Comparison of ENCODE assay signal across 13 cellular contexts in the genomic region with DNA sequence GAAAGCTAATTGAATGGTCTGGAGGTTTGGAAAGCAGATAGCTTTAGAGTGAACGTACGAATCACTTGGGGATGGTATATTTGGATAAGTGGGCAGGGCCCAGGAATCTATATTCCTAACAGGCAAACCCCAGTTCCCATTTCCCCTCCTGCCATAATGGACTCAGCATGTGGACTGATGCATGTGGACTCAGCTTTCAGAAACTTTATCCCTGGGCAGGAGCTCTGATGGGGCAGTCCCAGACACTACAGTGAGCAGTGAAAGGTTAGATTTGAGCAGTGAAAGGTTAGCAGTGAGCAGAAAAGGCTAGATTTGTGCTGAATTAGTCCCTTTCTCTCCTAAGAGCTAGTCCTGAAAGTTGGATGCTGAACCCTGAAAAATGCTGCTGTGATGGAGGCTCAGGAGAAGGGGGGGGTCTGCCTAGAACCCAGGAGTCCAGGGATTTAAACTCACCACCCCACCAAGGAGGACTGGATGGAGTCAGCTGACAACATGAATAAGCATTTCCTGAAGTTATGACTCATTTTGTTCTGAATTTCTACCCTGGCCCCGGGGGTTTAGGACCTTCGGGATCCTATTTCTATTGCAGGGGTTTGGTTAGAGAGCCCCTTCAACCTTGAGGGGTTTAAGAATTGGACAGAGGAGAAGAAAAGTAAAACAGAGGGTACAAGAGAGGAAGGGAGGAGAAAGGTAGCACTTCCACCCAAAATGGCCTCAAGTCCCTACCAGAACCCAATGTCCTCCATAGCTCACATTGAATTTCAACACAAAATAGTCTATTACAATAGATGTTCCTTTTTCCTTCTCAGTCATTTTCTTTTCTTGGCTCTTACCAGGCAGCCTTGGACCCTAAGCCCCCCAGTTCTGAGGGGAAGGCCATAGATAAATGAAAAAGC. TPM values are rescaled to one million over a fixed set of nuclear protein-coding genes. Genes with fewer than 3 reads are reported as not detected.
DNase-seq lines count a peak whose midpoint lies in the region; ATAC-seq, FAIRE-seq and TF ChIP-seq lines count a peak whose summit lies in the region.
"Had no signal": no experiment of that assay in that cellular context is flagged by ENCODE, and none has a peak within 500 bp of the region (broad histone marks: within the 10 kb centered on the region; RNA-seq: fewer than 3 reads in every experiment).

No MANE protein-coding gene starts in this region.

- H3K4me1 Mint-ChIP-seq in stimulated activated memory B cell treated with anti-CD40 and anti-IgM and Interleukin-4, amounts not matched to agents 10 μg/mL and 1 μg/mL and 100 μg/mL, for 72 hours, result no peaks in the 10 kb centered on the region

- no peak overlapping the region for H3K27ac Mint-ChIP-seq in stimulated activated memory B cell treated with anti-CD40 and anti-IgM and Interleukin-4, amounts not matched to agents 10 μg/mL and 1 μg/mL and 100 μg/mL, for 72 hours

- H3K36me3 ChIP-seq in bronchial epithelial cell (ENCODE audit: control insufficient read depth, insufficient read depth, low read length), result no peaks in the 10 kb centered on the region
- H3K36me3 ChIP-seq in mesodermal cell (ENCODE audit: control insufficient read depth, insufficient read depth, low read length), result no peaks in the 10 kb centered on the region
- no peaks in the 10 kb centered on the region for H3K36me3 ChIP-seq in BE2C

- no peaks in the 10 kb centered on the region for H3K9me3 ChIP-seq in mesodermal cell (ENCODE audit: control insufficient read depth, low read length)
- no peaks in the 10 kb centered on the region for H3K9me3 ChIP-seq in BE2C

- DNase-seq in AG08395 (ENCODE audit: low spot score), result peak; percentile 60
- DNase-seq in LHCN-M2 (ENCODE audit: low read depth), result peak; percentile 80
- DNase-seq in bronchial epithelial cell (ENCODE audit: low read depth), result peak; percentile 73
- DNase-seq in BE2C, result no peak
- DNase-seq in effector CD8-positive, alpha-beta T cell (lab: John Stamatoyannopoulos, UW), result no peak
- no peak for DNase-seq in superior temporal gyrus (ENCODE audit: extremely low spot score)
- DNase-seq: activated CD8-positive, alpha-beta memory T cell treated with anti-CD3 and anti-CD28 coated beads for 24 hours; NCI-H2107 had no signal

- no peak for ATAC-seq in stimulated activated memory B cell treated with anti-CD40 and anti-IgM and Interleukin-4, amounts not matched to agents 10 μg/mL and 1 μg/mL and 100 μg/mL, for 72 hours

- TF ChIP-seq CTCF in bronchial epithelial cell (IDR thresholded peaks at IDR 0.05; ENCODE audit: insufficient read depth, low read length, severe bottlenecking), result no peak
- TF ChIP-seq CTCF in BE2C (IDR thresholded peaks at IDR 0.05; ENCODE audit: low read depth, low read length), result no peak

- H3K9me3 Mint-ChIP-seq in stimulated activated memory B cell treated with anti-CD40 and anti-IgM and Interleukin-4, amounts not matched to agents 10 μg/mL and 1 μg/mL and 100 μg/mL, for 72 hours, result no peaks in the 10 kb centered on the region

- H3K4me3 ChIP-seq in bronchial epithelial cell (ENCODE audit: low read depth, low read length) (no peak overlapping the region), mesodermal cell (ENCODE audit: extremely low read depth, insufficient read depth, low read length, poor library complexity, severe bottlenecking) (no peak overlapping the region), BE2C (ENCODE audit: low read depth, low read length) (no peak overlapping the region)

- FAIRE-seq in bronchial epithelial cell (lab: Jason Lieb, UNC), result no peak
- FAIRE-seq: GM12892, H1 had no signal

- H3K27me3 ChIP-seq in bronchial epithelial cell (ENCODE audit: control insufficient read depth, insufficient read depth, low read length), result no peaks in the 10 kb centered on the region
- H3K27me3 ChIP-seq in BE2C, result no peaks in the 10 kb centered on the region

- peak overlapping the region; percentile 81 for H3K27ac ChIP-seq in mesodermal cell (ENCODE audit: low read depth, low read length, severe bottlenecking)
- H3K27ac ChIP-seq: C4-2B had no signal

- WGBS in mesodermal cell (ENCODE audit: insufficient coverage in 2 of 2), 2 experiments, result 50 to 68% methylated on average over 1 to 2 of the region's 4 CpGs

- H3K27me3 Mint-ChIP-seq in stimulated activated memory B cell treated with anti-CD40 and anti-IgM and Interleukin-4, amounts not matched to agents 10 μg/mL and 1 μg/mL and 100 μg/mL, for 72 hours, result peaks cover 81% of the 10 kb centered on the region

- no peaks in the 10 kb centered on the region for H3K36me3 Mint-ChIP-seq in stimulated activated memory B cell treated with anti-CD40 and anti-IgM and Interleukin-4, amounts not matched to agents 10 μg/mL and 1 μg/mL and 100 μg/mL, for 72 hours

- no peak overlapping the region for H3K4me3 Mint-ChIP-seq in stimulated activated memory B cell treated with anti-CD40 and anti-IgM and Interleukin-4, amounts not matched to agents 10 μg/mL and 1 μg/mL and 100 μg/mL, for 72 hours

- H3K4me1 ChIP-seq in mesodermal cell (ENCODE audit: control insufficient read depth, insufficient read depth, low read length, poor library complexity, severe bottlenecking) (peaks cover 60% of the 10 kb centered on the region), BE2C (peaks cover 6% of the 10 kb centered on the region; the same call in 1 of the 2 replicates)

RNA-seq across cellular contexts. Expression of a gene that starts 10.3 kb away (rescaled TPM):
- total RNA-seq in LHCN-M2 (2014; rRNA removed) (12.5 and 21.2 TPM in 2 replicates), bronchial epithelial cell (under 0.01 and 0.13 TPM in 2 replicates)
- 55.8 TPM for polyA plus RNA-seq in LHCN-M2 (2012)
- 38.7 TPM for polyA plus RNA-seq in mesodermal cell (2013, experiment 1 of 2)
- polyA plus RNA-seq in mesodermal cell (2013, experiment 2 of 2), result 35.7 TPM
- 5.2 TPM for polyA plus RNA-seq in BE2C (2012; ENCODE audit: insufficient read depth, insufficient read length, low read depth)

RNA-seq across cellular contexts. Expression of a gene that starts 43.8 kb away (rescaled TPM):
- 15.8 and 21.6 TPM in 2 replicates for total RNA-seq in LHCN-M2 (2014; rRNA removed)
- 9.1 TPM for polyA plus RNA-seq in LHCN-M2 (2012)
- total RNA-seq in bronchial epithelial cell, result 12.3 and 14.2 TPM in 2 replicates
- polyA plus RNA-seq in mesodermal cell (2013, experiment 1 of 2), result 28.2 TPM
- 26.6 TPM for polyA plus RNA-seq in mesodermal cell (2013, experiment 2 of 2)
- 42.2 TPM for polyA plus RNA-seq in BE2C (2012; ENCODE audit: insufficient read depth, insufficient read length, low read depth)

Comparison
In these comparisons a context has a peak if more than half of its experiments do, and no peak if none do; other contexts are left out.
1. DNase-seq: peak in AG08395 (single experiment), LHCN-M2 (single experiment) and bronchial epithelial cell (single experiment); none in BE2C (single experiment), effector CD8-positive, alpha-beta T cell (single experiment) and superior temporal gyrus (single experiment).
2. RNA of a gene that starts 10.3 kb away (total RNA-seq): 12.5 to 21.2 TPM in LHCN-M2; under 0.01 to 0.13 TPM in bronchial epithelial cell; every median in the first group is over 10 times any median in the second.